ENCODE assay signal across 8 cellular contexts in genomic region chr17:8162232-8162996, GRCh38. TPM values are rescaled to one million over a fixed set of nuclear protein-coding genes. Genes with fewer than 3 reads are reported as not detected.
DNase-seq lines count a peak whose midpoint lies in the region; ATAC-seq and TF ChIP-seq lines count a peak whose summit lies in the region.

TSS of gene VAMP2 (minus strand) at chr17:8162948. CDS start at chr17:8162879, 69 bp downstream.

- no peak for TF ChIP-seq CTCF in CD4-positive, alpha-beta T cell (IDR thresholded peaks at IDR 0.05)
- TF ChIP-seq CTCF in GM23338 (conservative IDR thresholded peaks at IDR 0.05; ENCODE audit: low read depth in 2 of 2): no peak
- TF ChIP-seq CTCF in esophagus muscularis mucosa (IDR thresholded peaks at IDR 0.05): peak in 2 of 3 experiments; percentile 4 to 25

- H3K9me3 Mint-ChIP-seq in CD4-positive, alpha-beta T cell: no peaks in the 10 kb centered on the region
- H3K9me3 Mint-ChIP-seq in GM23338: no peaks in the 10 kb centered on the region
- no peaks in the 10 kb centered on the region for H3K9me3 Mint-ChIP-seq in activated T-cell treated with anti-CD3 and anti-CD28 coated beads, Interleukin-2, amount 50 U/mL, for 4 hours

- H3K4me3 ChIP-seq in GM23338: peak within 1 kb of the TSS; percentile 96
- peak within 1 kb of the TSS; percentile 94 to 100 (median 100) for H3K4me3 ChIP-seq in esophagus muscularis mucosa

- intact Hi-C loops in CD4-positive, alpha-beta T cell (cut with DNase I, micrococcal nuclease): loop anchor here in 1 of 2 experiments (5.0 kb wide), 1 partner anchor 40 kb away; the partner anchor contains the start of gene HES7
- intact Hi-C loops in esophagus muscularis mucosa (cut with DNase I): no loop called here

- peaks cover 18% of the 10 kb centered on the region; the same call in 1 of the 2 replicates for H3F3A ChIP-seq in GM23338 (replicated peaks; ENCODE audit: low read depth)

- peaks cover 43% of the 10 kb centered on the region for H3K36me3 Mint-ChIP-seq in CD4-positive, alpha-beta T cell (ENCODE audit: low read depth)
- H3K36me3 Mint-ChIP-seq in GM23338 (ENCODE audit: low read depth): peaks cover 26% of the 10 kb centered on the region
- peaks cover 21% of the 10 kb centered on the region for H3K36me3 Mint-ChIP-seq in activated T-cell treated with anti-CD3 and anti-CD28 coated beads, Interleukin-2, amount 50 U/mL, for 4 hours (ENCODE audit: insufficient read depth)

- H3K9me2 ChIP-seq in GM23338 (ENCODE audit: insufficient read depth): no peaks in the 10 kb centered on the region

- peaks cover 25% of the 10 kb centered on the region for H3K4me1 ChIP-seq in GM23338 (ENCODE audit: insufficient read depth)
- peaks cover 47 to 71% (median 68%) of the 10 kb centered on the region in 4 donors for H3K4me1 ChIP-seq in esophagus muscularis mucosa

- peaks cover 67% of the 10 kb centered on the region for H3K4me1 Mint-ChIP-seq in CD4-positive, alpha-beta T cell (ENCODE audit: low read depth)
- H3K4me1 Mint-ChIP-seq in GM23338: peaks cover 41% of the 10 kb centered on the region
- H3K4me1 Mint-ChIP-seq in activated T-cell treated with anti-CD3 and anti-CD28 coated beads, Interleukin-2, amount 50 U/mL, for 4 hours (ENCODE audit: low read depth): peaks cover 56% of the 10 kb centered on the region

- peak within 1 kb of the TSS; percentile 94 for H3K27ac ChIP-seq in CD4-positive, alpha-beta T cell (ENCODE audit: low read depth, low read length)
- H3K27ac ChIP-seq in GM23338 (ENCODE audit: low read depth): peak within 1 kb of the TSS; percentile 100
- H3K27ac ChIP-seq in esophagus muscularis mucosa (replicated peaks in 1 of 4): peak within 1 kb of the TSS; percentile 100

- H3K27ac Mint-ChIP-seq in CD4-positive, alpha-beta T cell: no peak within 1 kb of the TSS
- peak within 1 kb of the TSS; percentile 99 for H3K27ac Mint-ChIP-seq in GM23338

- peak; percentile 68 for TF ChIP-seq POLR2A in esophagus muscularis mucosa (IDR thresholded peaks at IDR 0.05; ENCODE audit: low read depth)

- H3K79me2 ChIP-seq in GM23338 (replicated peaks; ENCODE audit: insufficient read depth): peaks cover 12% of the 10 kb centered on the region; the same call in 1 of the 2 replicates

- DNase-seq in CD4-positive, alpha-beta T cell: peak; percentile 71 to 85 (median 81)
- DNase-seq in GM23338 (ENCODE audit: low spot score) (peak; percentile 85), NOMO-1 treated with DMSO at 0.1 percent for 48 hours (lab: John Stamatoyannopoulos, UW; ENCODE audit: unreplicated experiment) (peak; percentile 53), esophagus muscularis mucosa (ENCODE audit: extremely low spot score) (no peak), myocyte (ENCODE audit: low read depth) (peak; percentile 77)
- DNase-seq in activated T-cell treated with anti-CD3 and anti-CD28 coated beads, Interleukin-2, amount 50 U/mL, for 4 hours: peak; percentile 77
- DNase-seq in stimulated activated naive CD4-positive, alpha-beta T cell treated with Interleukin-2 at 50 U/mL for 16 hours (lab: John Stamatoyannopoulos, UW): peak; percentile 79

- POLR2A ChIA-PET in CD4-positive, alpha-beta T cell (lab: Charles Lee): interaction anchor here (1.9 to 16.4 kb wide), 6 partner anchors 8 to 60 kb away, joined by 5 to 419 read pairs (median 32); partner anchors contain the start of genes BORCS6 and TMEM107

- H3K4me2 ChIP-seq in GM23338: peak within 1 kb of the TSS; percentile 97

- peak within 1 kb of the TSS; percentile 95 for H3K4me3 Mint-ChIP-seq in CD4-positive, alpha-beta T cell
- peak within 1 kb of the TSS; percentile 92 for H3K4me3 Mint-ChIP-seq in GM23338
- H3K4me3 Mint-ChIP-seq in activated T-cell treated with anti-CD3 and anti-CD28 coated beads, Interleukin-2, amount 50 U/mL, for 4 hours: peak within 1 kb of the TSS; percentile 88

- peaks cover 5% of the 10 kb centered on the region; the same call in 1 of the 2 replicates for H3K36me3 ChIP-seq in GM23338 (ENCODE audit: insufficient read depth)
- peaks cover 9 to 27% (median 23%) of the 10 kb centered on the region in 4 donors for H3K36me3 ChIP-seq in esophagus muscularis mucosa

- TF ChIP-seq EP300 in esophagus muscularis mucosa (IDR thresholded peaks at IDR 0.05): no peak

- H3K27me3 Mint-ChIP-seq in CD4-positive, alpha-beta T cell: no peaks in the 10 kb centered on the region
- peaks cover 24% of the 10 kb centered on the region for H3K27me3 Mint-ChIP-seq in GM23338 (ENCODE audit: insufficient read depth, low read depth, poor library complexity)
- H3K27me3 Mint-ChIP-seq in activated T-cell treated with anti-CD3 and anti-CD28 coated beads, Interleukin-2, amount 50 U/mL, for 4 hours (ENCODE audit: low read depth): no peaks in the 10 kb centered on the region

- H3K27me3 ChIP-seq in CD4-positive, alpha-beta T cell (ENCODE audit: control insufficient read depth, insufficient read depth, low read length): no peaks in the 10 kb centered on the region
- H3K27me3 ChIP-seq in GM23338 (ENCODE audit: insufficient read depth) (no peaks in the 10 kb centered on the region), esophagus muscularis mucosa (no peaks in the 10 kb centered on the region)

- ATAC-seq in CD4-positive, alpha-beta T cell (ENCODE audit: poor library complexity): peak; percentile 47
- ATAC-seq in GM23338: peak; percentile 8
- ATAC-seq in activated T-cell treated with anti-CD3 and anti-CD28 coated beads, Interleukin-2, amount 50 U/mL, for 4 hours: peak; percentile 70 to 74
- no peak for ATAC-seq in HG03097 (IDR thresholded peaks at IDR 0.05; ENCODE audit: low FRiP score, unreplicated experiment)

- peaks cover 5% of the 10 kb centered on the region for H4K20me1 ChIP-seq in GM23338 (replicated peaks; ENCODE audit: insufficient read depth)

- H2AFZ ChIP-seq in GM23338: peak within 1 kb of the TSS; percentile 73

- CTCF ChIA-PET in CD4-positive, alpha-beta T cell (lab: Charles Lee): interaction anchor here (1.8 kb wide), 1 partner anchor 23 kb away, joined by 7 read pairs; no protein-coding TSS in a partner anchor

- H3K9me3 ChIP-seq in CD4-positive, alpha-beta T cell (ENCODE audit: control insufficient read depth, low read length): no peaks in the 10 kb centered on the region
- H3K9me3 ChIP-seq in esophagus muscularis mucosa: no peaks in the 10 kb centered on the region

- 0% methylated on average over 2 of the region's 75 CpGs for WGBS in esophagus muscularis mucosa

TF ChIP-seq in GM23338, 12 proteins besides CTCF, POLR2A, EP300 and RAD21:
- TF ChIP-seq POLR2AphosphoS5 (IDR thresholded peaks at IDR 0.05; ENCODE audit: low read depth): peak; percentile 73
- TF ChIP-seq CREB1 (CRISPR knock-in tag; IDR thresholded peaks at IDR 0.05; ENCODE audit: low read depth): 0 out of 2 replicates have a peak, but pooled peaks have one; percentile 60
- TF ChIP-seq EZH2phosphoT487 (IDR thresholded peaks at IDR 0.05; ENCODE audit: unreplicated experiment): no peak
- TF ChIP-seq EZH2 (IDR thresholded peaks at IDR 0.05; ENCODE audit: low read depth, unreplicated experiment): no peak

RNA-seq across cellular contexts. Expression of gene VAMP2, which starts in this region (rescaled TPM):
- 100 to 1,000 TPM; 351 to 366 TPM for total RNA-seq in CD4-positive, alpha-beta T cell
- 6.9 and 9.8 TPM in 2 replicates for total RNA-seq in GM23338 (2014; rRNA removed; shearing (Covaris generic))
- 25.4 and 32.3 TPM in 2 replicates for polyA plus RNA-seq in GM23338 (2016; fragmentation: Nextera tagmentation; extraction: Ambion mirVana)
- total RNA-seq in activated T-cell treated with anti-CD3 and anti-CD28 coated beads, Interleukin-2, amount 50 U/mL, for 4 hours: 10 to 100 TPM; 49.6 to 67.5 (median 59.7) TPM
- total RNA-seq in esophagus muscularis mucosa (10 to 100 TPM; 23.7 to 36.4 (median 33.0) TPM), myocyte (10.5 and 12.3 TPM in 2 replicates)
- polyA plus RNA-seq in myocyte (2012): 69.3 TPM

Comparison
In these comparisons a context has a peak if more than half of its experiments do, and no peak if none do; other contexts are left out.
1. RNA of gene VAMP2 (total RNA-seq): 351 to 366 TPM in CD4-positive, alpha-beta T cell; 49.6 to 67.5 TPM in activated T-cell treated with anti-CD3 and anti-CD28 coated beads, Interleukin-2, amount 50 U/mL, for 4 hours, 23.7 to 36.4 TPM in esophagus muscularis mucosa, 10.5 to 12.3 TPM in myocyte and 6.9 to 9.8 TPM in GM23338; every median in the first group is over 4 times any median in the second.
2. CTCF ChIP-seq: peak in esophagus muscularis mucosa (2 of 3); none in CD4-positive, alpha-beta T cell (single experiment) and GM23338 (0 of 2).
3. Peak in every context shown above with its lines, with median percentiles within 50 percentile points of each other: H3K27ac ChIP-seq and H3K4me3 Mint-ChIP-seq.